In the genomic region with DNA sequence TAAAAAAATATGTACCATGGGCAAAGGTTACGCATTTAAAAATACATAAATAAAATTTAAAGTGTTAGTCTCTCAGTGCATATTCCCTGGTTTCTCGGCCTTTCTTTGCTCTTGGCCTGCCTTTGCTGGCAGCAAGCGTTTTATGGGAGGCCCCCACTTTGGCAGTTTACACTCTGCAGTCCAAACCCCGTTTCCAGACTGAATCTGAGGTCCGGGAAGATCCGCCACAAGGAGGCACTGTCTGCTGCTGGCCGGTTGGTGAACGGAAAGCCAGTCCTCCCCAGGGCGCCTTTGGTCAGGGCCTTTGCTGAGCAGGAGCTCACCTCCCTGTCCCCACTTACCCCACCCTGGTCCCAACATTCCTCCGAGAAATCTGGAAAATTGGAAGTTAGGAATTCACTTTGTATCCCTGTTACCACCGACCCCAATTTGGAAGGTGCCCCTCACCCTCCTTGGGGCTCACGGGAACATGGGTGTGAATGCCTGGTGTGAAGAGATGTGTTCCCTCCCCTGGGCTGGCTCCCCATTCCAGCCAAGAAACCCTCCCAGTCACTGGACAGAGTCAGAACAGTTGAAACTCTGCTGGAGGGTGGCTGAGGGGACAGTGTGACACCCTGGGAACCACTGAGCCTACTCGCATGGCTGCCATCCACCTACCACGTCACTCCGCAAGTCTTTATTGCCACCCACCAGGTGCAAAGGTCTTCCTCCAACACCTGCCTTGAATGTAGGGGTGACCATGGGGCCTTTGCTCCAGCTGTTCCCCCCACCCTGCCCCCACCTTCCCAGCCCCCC, we compare ENCODE assay signal across 1 cellular context.
TF ChIP-seq lines count a peak whose summit lies in the region.

No MANE protein-coding gene starts in this region.

TF ChIP-seq in K562, 482 proteins besides CTCF, POLR2A, EP300 and RAD21 (continued from another document and continues in another):
- TF ChIP-seq SRSF7 (optimal IDR thresholded peaks at IDR 0.05; ENCODE audit: low read depth, low read length) (no peak), SMARCE1 (IDR thresholded peaks at IDR 0.05) (0 out of 2 replicates have a peak, but pooled peaks have one; percentile 34), ADNP (tag; IDR thresholded peaks at IDR 0.05) (no peak), U2AF1 (optimal IDR thresholded peaks at IDR 0.05; ENCODE audit: low read depth, low read length) (no peak), SRF (CRISPR knock-in tag; IDR thresholded peaks at IDR 0.05) (peak in 1 of 2 experiments; percentile 69; a peak in 2 of 4 replicates), MLLT1 (IDR thresholded peaks at IDR 0.05) (no peak), SMARCA4 (IDR thresholded peaks at IDR 0.05) (peak; percentile 80), SMARCB1 (IDR thresholded peaks at IDR 0.05; ENCODE audit: insufficient read length, low read depth) (no peak), TSHZ1 (CRISPR knock-in tag; IDR thresholded peaks at IDR 0.05) (no peak), SNAPC5 (CRISPR knock-in tag; IDR thresholded peaks at IDR 0.05) (no peak), ZNF551 (CRISPR knock-in tag; IDR thresholded peaks at IDR 0.05) (no peak), JUN (IDR thresholded peaks at IDR 0.05; ENCODE audit: borderline replicate concordance, low read depth, low read length) (no peak), JUN (CRISPR knock-in tag; IDR thresholded peaks at IDR 0.05; ENCODE audit: borderline replicate concordance) (no peak), RBM15 (IDR thresholded peaks at IDR 0.05; ENCODE audit: insufficient read depth, low read length) (no peak), SIN3B (IDR thresholded peaks at IDR 0.05; ENCODE audit: low read depth) (no peak), ZNF212 (CRISPR knock-in tag; IDR thresholded peaks at IDR 0.05) (no peak), DEAF1 (CRISPR knock-in tag; IDR thresholded peaks at IDR 0.05) (peak; percentile 49; the same call in 1 of the 2 replicates), FOXK2 (conservative IDR thresholded peaks at IDR 0.05 in 1 of 2, IDR thresholded peaks at IDR 0.05 in 1 of 2; ENCODE audit: low read depth in 2 of 2) (no peak; a peak in 1 of 4 replicates), NEUROD1 (IDR thresholded peaks at IDR 0.05; ENCODE audit: borderline replicate concordance, low read depth, low read length, partially characterized antibody) (peak; percentile 36), CAMTA2 (CRISPR knock-in tag; conservative IDR thresholded peaks at IDR 0.05) (no peak), MIER1 (IDR thresholded peaks at IDR 0.05; ENCODE audit: low read depth) (no peak), GTF2F1 (IDR thresholded peaks at IDR 0.05; ENCODE audit: low read depth, low read length) (no peak), ARID3B (CRISPR knock-in tag; IDR thresholded peaks at IDR 0.05; ENCODE audit: borderline replicate concordance) (no peak), BRD9 (IDR thresholded peaks at IDR 0.05; ENCODE audit: low read depth, partially characterized antibody) (no peak), KAT7 (CRISPR knock-in tag; IDR thresholded peaks at IDR 0.05; ENCODE audit: borderline replicate concordance) (no peak), KLF1 (tag; IDR thresholded peaks at IDR 0.05) (no peak), NR2C2 (CRISPR knock-in tag; IDR thresholded peaks at IDR 0.05) (no peak), NR2C2 (tag; IDR thresholded peaks at IDR 0.05) (no peak), CHD4 (IDR thresholded peaks at IDR 0.05; ENCODE audit: insufficient read depth, insufficient replicate concordance, low read depth, low read length, poor library complexity, severe bottlenecking) (no peak), CREBBP (IDR thresholded peaks at IDR 0.05; ENCODE audit: low read depth, low read length) (no peak), CBX5 (IDR thresholded peaks at IDR 0.05; ENCODE audit: borderline replicate concordance, low read depth) (no peak), RBFOX2 (IDR thresholded peaks at IDR 0.05; ENCODE audit: low read depth, low read length) (no peak)
- TF ChIP-seq, protein P1, sequence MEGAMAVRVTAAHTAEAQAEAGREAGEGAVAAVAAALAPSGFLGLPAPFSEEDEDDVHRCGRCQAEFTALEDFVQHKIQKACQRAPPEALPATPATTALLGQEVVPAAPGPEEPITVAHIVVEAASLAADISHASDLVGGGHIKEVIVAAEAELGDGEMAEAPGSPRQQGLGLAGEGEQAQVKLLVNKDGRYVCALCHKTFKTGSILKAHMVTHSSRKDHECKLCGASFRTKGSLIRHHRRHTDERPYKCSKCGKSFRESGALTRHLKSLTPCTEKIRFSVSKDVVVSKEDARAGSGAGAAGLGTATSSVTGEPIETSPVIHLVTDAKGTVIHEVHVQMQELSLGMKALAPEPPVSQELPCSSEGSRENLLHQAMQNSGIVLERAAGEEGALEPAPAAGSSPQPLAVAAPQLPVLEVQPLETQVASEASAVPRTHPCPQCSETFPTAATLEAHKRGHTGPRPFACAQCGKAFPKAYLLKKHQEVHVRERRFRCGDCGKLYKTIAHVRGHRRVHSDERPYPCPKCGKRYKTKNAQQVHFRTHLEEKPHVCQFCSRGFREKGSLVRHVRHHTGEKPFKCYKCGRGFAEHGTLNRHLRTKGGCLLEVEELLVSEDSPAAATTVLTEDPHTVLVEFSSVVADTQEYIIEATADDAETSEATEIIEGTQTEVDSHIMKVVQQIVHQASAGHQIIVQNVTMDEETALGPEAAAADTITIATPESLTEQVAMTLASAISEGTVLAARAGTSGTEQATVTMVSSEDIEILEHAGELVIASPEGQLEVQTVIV (CRISPR knock-in tag; IDR thresholded peaks at IDR 0.05; ENCODE audit: borderline replicate concordance): no peak
- TF ChIP-seq, protein P2, sequence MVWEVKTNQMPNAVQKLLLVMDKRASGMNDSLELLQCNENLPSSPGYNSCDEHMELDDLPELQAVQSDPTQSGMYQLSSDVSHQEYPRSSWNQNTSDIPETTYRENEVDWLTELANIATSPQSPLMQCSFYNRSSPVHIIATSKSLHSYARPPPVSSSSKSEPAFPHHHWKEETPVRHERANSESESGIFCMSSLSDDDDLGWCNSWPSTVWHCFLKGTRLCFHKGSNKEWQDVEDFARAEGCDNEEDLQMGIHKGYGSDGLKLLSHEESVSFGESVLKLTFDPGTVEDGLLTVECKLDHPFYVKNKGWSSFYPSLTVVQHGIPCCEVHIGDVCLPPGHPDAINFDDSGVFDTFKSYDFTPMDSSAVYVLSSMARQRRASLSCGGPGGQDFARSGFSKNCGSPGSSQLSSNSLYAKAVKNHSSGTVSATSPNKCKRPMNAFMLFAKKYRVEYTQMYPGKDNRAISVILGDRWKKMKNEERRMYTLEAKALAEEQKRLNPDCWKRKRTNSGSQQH (CRISPR knock-in tag; IDR thresholded peaks at IDR 0.05): no peak
- TF ChIP-seq, protein P3, sequence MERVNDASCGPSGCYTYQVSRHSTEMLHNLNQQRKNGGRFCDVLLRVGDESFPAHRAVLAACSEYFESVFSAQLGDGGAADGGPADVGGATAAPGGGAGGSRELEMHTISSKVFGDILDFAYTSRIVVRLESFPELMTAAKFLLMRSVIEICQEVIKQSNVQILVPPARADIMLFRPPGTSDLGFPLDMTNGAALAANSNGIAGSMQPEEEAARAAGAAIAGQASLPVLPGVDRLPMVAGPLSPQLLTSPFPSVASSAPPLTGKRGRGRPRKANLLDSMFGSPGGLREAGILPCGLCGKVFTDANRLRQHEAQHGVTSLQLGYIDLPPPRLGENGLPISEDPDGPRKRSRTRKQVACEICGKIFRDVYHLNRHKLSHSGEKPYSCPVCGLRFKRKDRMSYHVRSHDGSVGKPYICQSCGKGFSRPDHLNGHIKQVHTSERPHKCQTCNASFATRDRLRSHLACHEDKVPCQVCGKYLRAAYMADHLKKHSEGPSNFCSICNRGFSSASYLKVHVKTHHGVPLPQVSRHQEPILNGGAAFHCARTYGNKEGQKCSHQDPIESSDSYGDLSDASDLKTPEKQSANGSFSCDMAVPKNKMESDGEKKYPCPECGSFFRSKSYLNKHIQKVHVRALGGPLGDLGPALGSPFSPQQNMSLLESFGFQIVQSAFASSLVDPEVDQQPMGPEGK (CRISPR knock-in tag; IDR thresholded peaks at IDR 0.05; ENCODE audit: borderline replicate concordance): no peak
- TF ChIP-seq, protein P4, sequence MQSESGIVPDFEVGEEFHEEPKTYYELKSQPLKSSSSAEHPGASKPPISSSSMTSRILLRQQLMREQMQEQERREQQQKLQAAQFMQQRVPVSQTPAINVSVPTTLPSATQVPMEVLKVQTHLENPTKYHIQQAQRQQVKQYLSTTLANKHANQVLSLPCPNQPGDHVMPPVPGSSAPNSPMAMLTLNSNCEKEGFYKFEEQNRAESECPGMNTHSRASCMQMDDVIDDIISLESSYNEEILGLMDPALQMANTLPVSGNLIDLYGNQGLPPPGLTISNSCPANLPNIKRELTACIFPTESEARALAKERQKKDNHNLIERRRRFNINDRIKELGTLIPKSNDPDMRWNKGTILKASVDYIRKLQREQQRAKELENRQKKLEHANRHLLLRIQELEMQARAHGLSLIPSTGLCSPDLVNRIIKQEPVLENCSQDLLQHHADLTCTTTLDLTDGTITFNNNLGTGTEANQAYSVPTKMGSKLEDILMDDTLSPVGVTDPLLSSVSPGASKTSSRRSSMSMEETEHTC (IDR thresholded peaks at IDR 0.05): no peak
